In the genomic region with DNA sequence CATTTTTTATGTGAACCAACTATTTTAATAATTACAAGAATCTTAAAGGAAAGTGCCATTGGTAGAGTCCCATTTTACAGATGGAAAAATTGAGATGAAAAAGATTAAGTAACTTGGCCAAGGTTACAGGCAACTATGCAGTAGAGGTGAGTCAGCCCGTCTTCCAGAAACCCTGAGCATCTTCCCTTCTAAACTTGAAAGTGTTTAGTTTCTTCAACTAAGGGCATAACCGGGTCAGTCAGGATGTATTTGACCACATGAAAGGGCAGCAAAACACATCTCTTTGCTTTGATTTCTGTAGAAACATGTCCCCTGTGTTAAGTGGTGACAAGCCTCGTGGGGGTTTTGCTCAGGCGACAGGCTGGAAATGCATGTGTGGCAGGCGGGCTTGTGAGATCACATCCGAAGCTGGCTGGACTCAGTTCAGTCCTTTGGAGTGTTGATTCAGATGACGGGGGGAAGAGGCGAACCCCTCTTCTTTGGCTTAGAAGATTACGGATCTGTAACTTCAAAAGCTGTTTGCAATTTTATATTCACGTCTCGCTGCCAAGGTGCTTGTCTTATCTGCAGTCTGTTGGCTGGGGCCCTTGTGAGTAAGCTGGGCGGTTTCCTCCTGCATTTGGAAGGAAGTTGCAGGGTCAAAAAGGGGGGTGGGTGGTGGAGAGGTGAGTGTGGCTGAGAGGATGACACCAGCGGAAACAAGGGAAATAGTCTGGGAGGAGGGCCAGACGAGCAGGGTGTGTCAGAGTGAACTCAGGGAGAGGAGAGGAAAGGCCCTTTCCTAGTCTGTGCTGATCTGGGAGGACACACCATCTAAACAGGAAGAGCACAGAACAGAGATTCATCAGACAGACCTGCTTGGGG, we compare ENCODE assay signal across 8 cellular contexts.
DNase-seq lines count a peak whose midpoint lies in the region; ATAC-seq, FAIRE-seq and TF ChIP-seq lines count a peak whose summit lies in the region.

No MANE protein-coding gene starts in this region.

- no peak for TF ChIP-seq EP300 in esophagus muscularis mucosa (IDR thresholded peaks at IDR 0.05)
- TF ChIP-seq EP300 in sigmoid colon (IDR thresholded peaks at IDR 0.05): no peak

- WGBS in esophagus muscularis mucosa: 45% methylated on average over 14 of the region's 14 CpGs
- WGBS in sigmoid colon, 2 donors: 19 to 21% methylated on average over 14 of the region's 14 CpGs

- no peaks in the 10 kb centered on the region for H3K9me2 ChIP-seq in MM.1S (replicated peaks; ENCODE audit: insufficient read depth, low read length)

- peak; percentile 18 for DNase-seq in MM.1S
- peak; percentile 37 for DNase-seq in activated CD8-positive, alpha-beta memory T cell treated with anti-CD3 and anti-CD28 coated beads, Interleukin-2, amount 50 U/mL, for 24 hours (ENCODE audit: extremely low read depth)
- DNase-seq in esophagus muscularis mucosa (ENCODE audit: extremely low spot score): peak; percentile 94
- peak; percentile 89 for DNase-seq in sigmoid colon
- no peak for DNase-seq in frontal cortex (ENCODE audit: low spot score in 2 of 2)
- no peak for DNase-seq in hepatic stellate cell (ENCODE audit: low spot score)

- no peaks in the 10 kb centered on the region for H4K20me1 ChIP-seq in MM.1S (ENCODE audit: insufficient read depth, low read length)

- H3K4me3 ChIP-seq in MM.1S (ENCODE audit: low read length): no peak overlapping the region
- no peak overlapping the region for H3K4me3 ChIP-seq in esophagus muscularis mucosa
- no peak overlapping the region for H3K4me3 ChIP-seq in sigmoid colon

- H3K9me3 ChIP-seq in MM.1S (replicated peaks; ENCODE audit: insufficient read depth, low read length) (no peaks in the 10 kb centered on the region), esophagus muscularis mucosa (no peaks in the 10 kb centered on the region), sigmoid colon (no peaks in the 10 kb centered on the region)

- TF ChIP-seq POLR2A in esophagus muscularis mucosa (IDR thresholded peaks at IDR 0.05; ENCODE audit: low read depth): no peak
- TF ChIP-seq POLR2A in sigmoid colon (IDR thresholded peaks at IDR 0.05): no peak

- no peaks in the 10 kb centered on the region for H3K36me3 ChIP-seq in MM.1S (replicated peaks; ENCODE audit: insufficient read depth, low read length)
- no peaks in the 10 kb centered on the region for H3K36me3 ChIP-seq in esophagus muscularis mucosa
- H3K36me3 ChIP-seq in sigmoid colon: no peaks in the 10 kb centered on the region

- no peak overlapping the region for H3K4me2 ChIP-seq in MM.1S (ENCODE audit: low read depth, low read length)

- H3K4me1 ChIP-seq in MM.1S (ENCODE audit: low read length) (no peaks in the 10 kb centered on the region), esophagus muscularis mucosa (peaks cover 16 to 36% (median 24%) of the 10 kb centered on the region in 4 donors), sigmoid colon (peaks cover 0 to 13% (median 4%) of the 10 kb centered on the region in 4 donors)

- H3K9ac ChIP-seq in MM.1S (ENCODE audit: low read length): no peak overlapping the region

- no peaks in the 10 kb centered on the region for H3F3A ChIP-seq in MM.1S (ENCODE audit: insufficient read depth, low read length)

- H3K79me2 ChIP-seq in MM.1S (ENCODE audit: low read length): no peaks in the 10 kb centered on the region

- no peak overlapping the region for H2AFZ ChIP-seq in MM.1S (ENCODE audit: low read length)

- FAIRE-seq in frontal cortex (lab: Jason Lieb, UNC): no peak

- intact Hi-C loops in esophagus muscularis mucosa (cut with DNase I) (loop anchor here (10.0 kb wide), 1 partner anchor 438 kb away; no protein-coding TSS in a partner anchor), sigmoid colon (cut with DNase I) (no loop called here)

- TF ChIP-seq CTCF in MM.1S (IDR thresholded peaks at IDR 0.05; ENCODE audit: low read length) (no peak), esophagus muscularis mucosa (IDR thresholded peaks at IDR 0.05) (no peak), sigmoid colon (IDR thresholded peaks at IDR 0.05) (no peak)

- H3K27me3 ChIP-seq in MM.1S (replicated peaks; ENCODE audit: insufficient read depth, low read length) (no peaks in the 10 kb centered on the region), esophagus muscularis mucosa (no peaks in the 10 kb centered on the region), sigmoid colon (no peaks in the 10 kb centered on the region)

- H3K27ac ChIP-seq in MM.1S (ENCODE audit: low read length): no peak overlapping the region
- H3K27ac ChIP-seq in esophagus muscularis mucosa (replicated peaks in 1 of 4): peak overlapping the region; percentile 55 to 75 (median 66)
- peak overlapping the region; percentile 44 to 71 (median 47) for H3K27ac ChIP-seq in sigmoid colon

- ATAC-seq in GM21367 (IDR thresholded peaks at IDR 0.05; ENCODE audit: unreplicated experiment): peak; percentile 54
- no peak for ATAC-seq in HG03045 (IDR thresholded peaks at IDR 0.05; ENCODE audit: unreplicated experiment)

Comparison
In these comparisons a context has a peak if more than half of its experiments do, and no peak if none do; other contexts are left out.
1. DNase-seq: peak in MM.1S (single experiment), activated CD8-positive, alpha-beta memory T cell treated with anti-CD3 and anti-CD28 coated beads, Interleukin-2, amount 50 U/mL, for 24 hours (single experiment), esophagus muscularis mucosa (single experiment) and sigmoid colon (single experiment); none in frontal cortex (0 of 2) and hepatic stellate cell (single experiment).